In genomic region chr18:13450289-13451207, GRCh38 we compare ENCODE assay signal across 9 cellular contexts.
DNase-seq lines count a peak whose midpoint lies in the region; ATAC-seq, FAIRE-seq and TF ChIP-seq lines count a peak whose summit lies in the region.
"Had no signal": no experiment of that assay in that cellular context is flagged by ENCODE, and none has a peak within 500 bp of the region (broad histone marks: within the 10 kb centered on the region; RNA-seq: fewer than 3 reads in every experiment).

No MANE protein-coding gene starts in this region.

- H3K27me3 ChIP-seq in smooth muscle cell (ENCODE audit: low read depth), result no peaks in the 10 kb centered on the region

- no peak for DNase-seq in activated CD4-positive, alpha-beta T cell treated with anti-CD3 and anti-CD28 coated beads, Interleukin-2, amount 10 ng/mL, durations not matched to agents 7 days and 5 days
- DNase-seq in activated CD4-positive, alpha-beta T cell treated with anti-CD3 and anti-CD28 coated beads for 36 hours, result no peak
- peak; percentile 67 for DNase-seq in MV-4-11 (lab: John Stamatoyannopoulos, UW)
- no peak for DNase-seq in smooth muscle cell (lab: John Stamatoyannopoulos, UW; ENCODE audit: unreplicated experiment)
- DNase-seq in stimulated activated CD4-positive, alpha-beta T cell treated with anti-CD3 and anti-CD28 coated beads, Interleukin-4, amount 100 ng/mL, for 24 hours, result no peak
- DNase-seq in H54 (ENCODE audit: insufficient read length, low spot score), result no peak
- no peak for DNase-seq in DMS79 (lab: John Stamatoyannopoulos, UW)

- no peak for ATAC-seq in activated CD4-positive, alpha-beta T cell treated with anti-CD3 and anti-CD28 coated beads for 36 hours
- ATAC-seq in HG02588 (IDR thresholded peaks at IDR 0.05; ENCODE audit: unreplicated experiment), result peak; percentile 58

- H4K20me1 ChIP-seq in smooth muscle cell (ENCODE audit: low read depth), result peaks cover 14% of the 10 kb centered on the region

- H3K4me1 ChIP-seq in smooth muscle cell (ENCODE audit: low read depth), result peaks cover 34% of the 10 kb centered on the region

- no peaks in the 10 kb centered on the region for H3K36me3 Mint-ChIP-seq in activated CD4-positive, alpha-beta T cell treated with anti-CD3 and anti-CD28 coated beads, Interleukin-2, amount 10 ng/mL, durations not matched to agents 7 days and 5 days (ENCODE audit: low read depth)
- H3K36me3 Mint-ChIP-seq in activated CD4-positive, alpha-beta T cell treated with anti-CD3 and anti-CD28 coated beads for 36 hours (ENCODE audit: low read depth), result no peaks in the 10 kb centered on the region

- CTCF ChIA-PET in activated CD4-positive, alpha-beta T cell treated with anti-CD3 and anti-CD28 coated beads, Interleukin-2, amount 10 ng/mL, durations not matched to agents 7 days and 5 days (lab: Charles Lee), result no interaction called here
- CTCF ChIA-PET in activated CD4-positive, alpha-beta T cell treated with anti-CD3 and anti-CD28 coated beads for 36 hours (lab: Charles Lee), result interaction anchor here (0.6 kb wide), 1 partner anchor 147 kb away, joined by 3 read pairs; no protein-coding TSS in a partner anchor

- H3K4me3 Mint-ChIP-seq in activated CD4-positive, alpha-beta T cell treated with anti-CD3 and anti-CD28 coated beads, Interleukin-2, amount 10 ng/mL, durations not matched to agents 7 days and 5 days, result no peak overlapping the region
- no peak overlapping the region for H3K4me3 Mint-ChIP-seq in activated CD4-positive, alpha-beta T cell treated with anti-CD3 and anti-CD28 coated beads for 36 hours

- TF ChIP-seq POLR2A in H54 (IDR thresholded peaks at IDR 0.05; ENCODE audit: low read depth, low read length), result no peak

- H3K4me3 ChIP-seq in smooth muscle cell, result no peak overlapping the region

- intact Hi-C loops in activated CD4-positive, alpha-beta T cell treated with anti-CD3 and anti-CD28 coated beads for 36 hours (cut with DNase I, micrococcal nuclease), result no loop called here

- peaks cover 30% of the 10 kb centered on the region for H3F3A ChIP-seq in smooth muscle cell (ENCODE audit: low read depth)

- no peaks in the 10 kb centered on the region for H3K36me3 ChIP-seq in smooth muscle cell (ENCODE audit: low read depth)

- H3K27ac Mint-ChIP-seq in activated CD4-positive, alpha-beta T cell treated with anti-CD3 and anti-CD28 coated beads, Interleukin-2, amount 10 ng/mL, durations not matched to agents 7 days and 5 days, result peak overlapping the region; percentile 26
- no peak overlapping the region for H3K27ac Mint-ChIP-seq in activated CD4-positive, alpha-beta T cell treated with anti-CD3 and anti-CD28 coated beads for 36 hours

- H3K27ac ChIP-seq in smooth muscle cell (ENCODE audit: low read depth), result peak overlapping the region; percentile 100
- H3K27ac ChIP-seq: VCaP had no signal

- no peak for FAIRE-seq in H54 (lab: Jason Lieb, UNC)

- no peaks in the 10 kb centered on the region for H3K9me3 ChIP-seq in smooth muscle cell (replicated peaks; ENCODE audit: low read depth)

- no peak overlapping the region for H2AFZ ChIP-seq in smooth muscle cell (ENCODE audit: low read depth)

- peak overlapping the region; percentile 56 for H3K9ac ChIP-seq in smooth muscle cell (ENCODE audit: low read depth)

- H3K27me3 Mint-ChIP-seq in activated CD4-positive, alpha-beta T cell treated with anti-CD3 and anti-CD28 coated beads, Interleukin-2, amount 10 ng/mL, durations not matched to agents 7 days and 5 days, result no peaks in the 10 kb centered on the region
- H3K27me3 Mint-ChIP-seq in activated CD4-positive, alpha-beta T cell treated with anti-CD3 and anti-CD28 coated beads for 36 hours, result no peaks in the 10 kb centered on the region

- peak overlapping the region; percentile 25 for H3K4me2 ChIP-seq in smooth muscle cell

- POLR2A ChIA-PET in activated CD4-positive, alpha-beta T cell treated with anti-CD3 and anti-CD28 coated beads, Interleukin-2, amount 10 ng/mL, durations not matched to agents 7 days and 5 days (lab: Charles Lee), result no interaction called here
- POLR2A ChIA-PET in activated CD4-positive, alpha-beta T cell treated with anti-CD3 and anti-CD28 coated beads for 36 hours (lab: Charles Lee), result no interaction called here

- TF ChIP-seq CTCF in smooth muscle cell (IDR thresholded peaks at IDR 0.05; ENCODE audit: borderline replicate concordance, insufficient read depth, poor library complexity, severe bottlenecking), result no peak

- H3K4me1 Mint-ChIP-seq in activated CD4-positive, alpha-beta T cell treated with anti-CD3 and anti-CD28 coated beads, Interleukin-2, amount 10 ng/mL, durations not matched to agents 7 days and 5 days, result peaks cover 39% of the 10 kb centered on the region
- peaks cover 32% of the 10 kb centered on the region for H3K4me1 Mint-ChIP-seq in activated CD4-positive, alpha-beta T cell treated with anti-CD3 and anti-CD28 coated beads for 36 hours

- H3K79me2 ChIP-seq in smooth muscle cell (ENCODE audit: low read depth), result peaks cover 42% of the 10 kb centered on the region

- H3K9me3 Mint-ChIP-seq in activated CD4-positive, alpha-beta T cell treated with anti-CD3 and anti-CD28 coated beads, Interleukin-2, amount 10 ng/mL, durations not matched to agents 7 days and 5 days, result no peaks in the 10 kb centered on the region
- H3K9me3 Mint-ChIP-seq in activated CD4-positive, alpha-beta T cell treated with anti-CD3 and anti-CD28 coated beads for 36 hours (ENCODE audit: low read depth), result no peaks in the 10 kb centered on the region

- 80% methylated on average over 10 of the region's 10 CpGs for WGBS in smooth muscle cell (ENCODE audit: low lambda C conversion rate)
